In genomic region chr1:35641233-35641866, GRCh38 we compare ENCODE assay signal across 8 cellular contexts. TPM values are rescaled to one million over a fixed set of nuclear protein-coding genes. Genes with fewer than 3 reads are reported as not detected.
DNase-seq lines count a peak whose midpoint lies in the region; ATAC-seq and TF ChIP-seq lines count a peak whose summit lies in the region.

Gene PSMB2, minus strand, starts transcription at chr1:35641526. Its CDS starts 94 bp downstream, at chr1:35641432.

- H3K9me3 ChIP-seq in left ventricle myocardium inferior (replicated peaks) (no peaks in the 10 kb centered on the region), upper lobe of left lung (no peaks in the 10 kb centered on the region)

- TF ChIP-seq POLR2A in GM15510 (IDR thresholded peaks at IDR 0.05; ENCODE audit: borderline replicate concordance, extremely low read depth, insufficient read length) (peak; percentile 95), upper lobe of left lung (IDR thresholded peaks at IDR 0.05) (peak in 3 of 4 donors; percentile 63 to 85 (median 85))

- H3K27ac ChIP-seq in angular gyrus (ENCODE audit: low read depth, low read length) (peak within 1 kb of the TSS; percentile 76), left ventricle myocardium inferior (replicated peaks) (peak within 1 kb of the TSS; percentile 89), upper lobe of left lung (peak within 1 kb of the TSS; percentile 89 to 96 (median 90))

- H3K36me3 ChIP-seq in left ventricle myocardium inferior (no peaks in the 10 kb centered on the region), upper lobe of left lung (no peaks in the 10 kb centered on the region)

- no peak for TF ChIP-seq EP300 in upper lobe of left lung (IDR thresholded peaks at IDR 0.05)

- peaks cover 8% of the 10 kb centered on the region for H3K27me3 ChIP-seq in left ventricle myocardium inferior (ENCODE audit: low read depth)
- no peaks in the 10 kb centered on the region for H3K27me3 ChIP-seq in upper lobe of left lung

- H3K4me3 ChIP-seq in left ventricle myocardium inferior (peak within 1 kb of the TSS; percentile 91), upper lobe of left lung (peak within 1 kb of the TSS; percentile 43 to 87 (median 84))

- intact Hi-C loops in left ventricle myocardium inferior (cut with micrococcal nuclease) (no loop called here), posterior vena cava (cut with DNase I) (no loop called here)

- H3K4me1 ChIP-seq in left ventricle myocardium inferior, result peaks cover 60% of the 10 kb centered on the region
- H3K4me1 ChIP-seq in upper lobe of left lung, result peaks cover 37 to 48% (median 46%) of the 10 kb centered on the region in 4 donors

- TF ChIP-seq CTCF in left ventricle myocardium inferior (IDR thresholded peaks at IDR 0.05; ENCODE audit: borderline replicate concordance) (no peak), upper lobe of left lung (IDR thresholded peaks at IDR 0.05) (no peak)

- DNase-seq in NCI-H187 treated with DMSO at 0.1 percent for 48 hours (lab: John Stamatoyannopoulos, UW) (peak; percentile 45), T-helper 2 cell (peak; percentile 87 to 97 (median 93)), left ventricle myocardium inferior (peak; percentile 97), posterior vena cava (ENCODE audit: low spot score) (peak; percentile 99), upper lobe of left lung (peak; percentile 96 to 98)

- ATAC-seq in HG02885 (IDR thresholded peaks at IDR 0.05; ENCODE audit: poor library complexity, unreplicated experiment) (peak; percentile 86), upper lobe of left lung (ENCODE audit: low FRiP score in 2 of 2) (peak; percentile 97)

- WGBS in upper lobe of left lung, 2 donors, result 0 to 1% methylated on average over 16 to 36 of the region's 43 CpGs

RNA-seq across cellular contexts. Expression of gene PSMB2, which starts in this region (rescaled TPM):
- total RNA-seq in left ventricle myocardium inferior, result 39.9 TPM
- 10 to 100 TPM; 37.5 to 38.1 TPM for total RNA-seq in posterior vena cava
- total RNA-seq in upper lobe of left lung, result 10 to 100 TPM; 17.8 to 45.6 (median 38.7) TPM

Comparison
In these comparisons a context has a peak if more than half of its experiments do, and no peak if none do; other contexts are left out.
1. Peak in every context shown above with its lines: DNase-seq, ATAC-seq, H3K4me3 ChIP-seq and H3K27ac ChIP-seq.
2. DNase-seq: peak in every context shown above with its lines; median percentile 99 in posterior vena cava; 97 in left ventricle myocardium inferior; 97 in upper lobe of left lung; 93 in T-helper 2 cell; 45 in NCI-H187 treated with DMSO at 0.1 percent for 48 hours.